Comparison of ENCODE assay signal across 18 cellular contexts in the genomic region with DNA sequence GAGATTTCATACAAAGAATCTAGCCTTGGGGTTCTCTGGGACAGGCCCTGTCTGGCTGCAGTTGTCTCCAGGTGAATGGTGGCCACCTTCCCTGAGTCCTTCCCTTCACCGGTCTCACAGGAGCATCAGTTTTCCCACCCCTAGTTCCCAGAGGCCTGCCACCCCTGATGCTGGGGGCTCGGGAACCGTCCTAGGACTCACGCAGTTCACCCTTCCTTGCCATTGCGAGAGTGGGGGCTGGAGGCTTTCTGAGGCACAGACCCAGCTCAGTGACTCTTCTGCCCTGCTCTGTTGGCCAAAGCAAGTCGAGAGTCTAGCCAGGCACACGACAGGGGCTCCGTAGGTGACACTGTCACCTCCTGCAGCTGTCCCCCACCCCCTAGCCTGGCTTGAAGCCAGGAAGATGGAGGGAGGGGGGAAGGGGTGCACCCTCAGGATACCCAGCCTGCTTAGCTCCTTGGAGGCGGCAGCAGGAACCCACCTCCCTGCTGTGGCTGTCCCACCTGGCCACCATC.
A peak's percentile ranks its signal among the peaks of the same experiment; 100 is the strongest.
DNase-seq lines count a peak whose midpoint lies in the region; ATAC-seq and TF ChIP-seq lines count a peak whose summit lies in the region.
"Had no signal": no experiment of that assay in that cellular context is flagged by ENCODE, and none has a peak within 500 bp of the region (broad histone marks: within the 10 kb centered on the region; RNA-seq: fewer than 3 reads in every experiment).

No MANE protein-coding gene starts in this region.

- H3K9me3 Mint-ChIP-seq in chondrocyte (ENCODE audit: low read depth) = peaks cover 11% of the 10 kb centered on the region

- no peak overlapping the region for H3K4me3 Mint-ChIP-seq in chondrocyte (ENCODE audit: unreplicated experiment)
- H3K4me3 Mint-ChIP-seq: CD14-positive monocyte; CD4-positive, alpha-beta memory T cell; GM23338 had no signal

- H4K91ac ChIP-seq in neuronal stem cell (ENCODE audit: low read depth, low read length, poor library complexity) = no peak overlapping the region

- H3K4me1 Mint-ChIP-seq in chondrocyte (ENCODE audit: low read depth) = no peaks in the 10 kb centered on the region
- H3K4me1 Mint-ChIP-seq: CD4-positive, alpha-beta memory T cell had no signal

- no peak overlapping the region for H2BK5ac ChIP-seq in neuronal stem cell (ENCODE audit: low read length)

- no peak for ATAC-seq in GM19463 (IDR thresholded peaks at IDR 0.05; ENCODE audit: unreplicated experiment)
- ATAC-seq: A549, GM23338 had no signal

- H2BK12ac ChIP-seq in neuronal stem cell (ENCODE audit: low read length) = no peak overlapping the region

- no peak overlapping the region for H3K18ac ChIP-seq in neuronal stem cell (ENCODE audit: low read length)

- H3K4me3 ChIP-seq in neuronal stem cell (ENCODE audit: low read length in 2 of 2) = peak overlapping the region in 1 of 2 donors; percentile 9
- no peak overlapping the region for H3K4me3 ChIP-seq in testis
- no peak overlapping the region for H3K4me3 ChIP-seq in colonic mucosa
- H3K4me3 ChIP-seq: A549, BLaER1, GM23338 had no signal

- H3K36me3 ChIP-seq in neuronal stem cell (replicated peaks in 1 of 2; ENCODE audit: control insufficient read depth in 2 of 2, insufficient read depth in 2 of 2, low read length in 2 of 2) (no peaks in the 10 kb centered on the region), testis (ENCODE audit: low read depth, missing control alignments) (no peaks in the 10 kb centered on the region), colonic mucosa (no peaks in the 10 kb centered on the region)

- H3K27me3 Mint-ChIP-seq in chondrocyte (ENCODE audit: low read depth) = peaks cover 25% of the 10 kb centered on the region

- no peak overlapping the region for H3K4me2 ChIP-seq in neuronal stem cell (ENCODE audit: insufficient read depth, low read length, poor library complexity, severe bottlenecking)
- H3K4me2 ChIP-seq: A549, GM23338 had no signal

- WGBS in neuronal stem cell (ENCODE audit: extremely low coverage in 2 of 2, insufficient read length in 2 of 2, insufficient replicate concordance in 1 of 2), 2 donors = no CpG with 5 or more reads among the region's 9 CpGs
- 87 to 91% methylated on average over 8 to 9 of the region's 9 CpGs for WGBS in testis, 2 donors

- H3K4ac ChIP-seq in neuronal stem cell (ENCODE audit: low read length) = no peak overlapping the region

- H3K36me3 Mint-ChIP-seq in chondrocyte (ENCODE audit: low read depth) = peaks cover 2% of the 10 kb centered on the region

- H2BK120ac ChIP-seq in neuronal stem cell (ENCODE audit: low read depth, low read length) = no peak overlapping the region

- H3K9ac ChIP-seq in neuronal stem cell (ENCODE audit: low read depth, low read length, poor library complexity) (no peak overlapping the region), colonic mucosa (ENCODE audit: low read depth in 2 of 2, low read length in 2 of 2) (no peak overlapping the region)
- H3K9ac ChIP-seq: BLaER1 had no signal

- no peak for TF ChIP-seq CTCF in chondrocyte (IDR thresholded peaks at IDR 0.05)
- no peak for TF ChIP-seq CTCF in testis (IDR thresholded peaks at IDR 0.05)
- no peak for TF ChIP-seq CTCF in colonic mucosa (IDR thresholded peaks at IDR 0.05)

- peak overlapping the region; percentile 11 for H3K23ac ChIP-seq in neuronal stem cell (ENCODE audit: low read depth, low read length, poor library complexity)

- H4K8ac ChIP-seq in neuronal stem cell (ENCODE audit: low read depth, low read length) = no peak overlapping the region

- H3K4me1 ChIP-seq in neuronal stem cell (ENCODE audit: control insufficient read depth in 2 of 2, insufficient read depth in 1 of 2, low read depth in 1 of 2, low read length in 2 of 2) = no peaks in the 10 kb centered on the region
- peaks cover 18% of the 10 kb centered on the region for H3K4me1 ChIP-seq in testis
- no peaks in the 10 kb centered on the region for H3K4me1 ChIP-seq in colonic mucosa
- H3K4me1 ChIP-seq: A549 had no signal

- intact Hi-C loops in testis (cut with DNase I; ENCODE audit: low total_unique reads) = no loop called here
- intact Hi-C loops in colonic mucosa (cut with DNase I) = no loop called here

- H3K9me3 ChIP-seq in neuronal stem cell (replicated peaks in 1 of 2; ENCODE audit: control insufficient read depth in 2 of 2, insufficient read depth in 1 of 2, low read depth in 1 of 2, low read length in 2 of 2) = peaks cover 2 to 10% of the 10 kb centered on the region in 2 donors
- no peaks in the 10 kb centered on the region for H3K9me3 ChIP-seq in testis
- no peaks in the 10 kb centered on the region for H3K9me3 ChIP-seq in colonic mucosa

- H3K27ac ChIP-seq in neuronal stem cell (replicated peaks; ENCODE audit: low read length) (no peak overlapping the region), testis (peak overlapping the region; percentile 78 to 82), colonic mucosa (no peak overlapping the region)
- H3K27ac ChIP-seq: 22Rv1, A549, BLaER1 had no signal

- no peak overlapping the region for H2BK15ac ChIP-seq in neuronal stem cell (ENCODE audit: low read length)

- peak overlapping the region; percentile 79 for H2AK5ac ChIP-seq in neuronal stem cell (ENCODE audit: low read depth, low read length)

- H3K27me3 ChIP-seq in neuronal stem cell (ENCODE audit: control insufficient read depth in 3 of 3, insufficient read depth in 3 of 3, low read depth in 1 of 3, low read length in 3 of 3) (peaks cover 0 to 14% (median 0%) of the 10 kb centered on the region in 3 experiments), testis (no peaks in the 10 kb centered on the region), colonic mucosa (peaks cover 7% of the 10 kb centered on the region)

- no peak overlapping the region for H2AFZ ChIP-seq in neuronal stem cell (ENCODE audit: low read length)

- no peak for TF ChIP-seq POLR2A in testis (IDR thresholded peaks at IDR 0.05)

- DNase-seq in NCI-H146 (lab: John Stamatoyannopoulos, UW) = peak; percentile 42
- no peak for DNase-seq in NCI-H146 treated with DMSO at 0.1 percent for 48 hours (lab: John Stamatoyannopoulos, UW; ENCODE audit: unreplicated experiment)
- peak; percentile 58 for DNase-seq in chondrocyte (ENCODE audit: low spot score)
- no peak for DNase-seq in neuronal stem cell (ENCODE audit: low spot score)
- DNase-seq in testis = no peak
- no peak for DNase-seq in NCI-H446 (lab: John Stamatoyannopoulos, UW)
- no peak for DNase-seq in colonic mucosa
- DNase-seq: CD4-positive, alpha-beta memory T cell; DMS153; DMS79; GDM1; H7 had no signal

- no peaks in the 10 kb centered on the region for H3K79me1 ChIP-seq in neuronal stem cell (ENCODE audit: low read depth, low read length)

- H3K14ac ChIP-seq in neuronal stem cell (ENCODE audit: low read length) = peak overlapping the region; percentile 25

- no peak overlapping the region for H3K27ac Mint-ChIP-seq in chondrocyte (ENCODE audit: unreplicated experiment)
- H3K27ac Mint-ChIP-seq: CD14-positive monocyte; CD4-positive, alpha-beta memory T cell; GM23338 had no signal

Comparison
In these comparisons a context has a peak if more than half of its experiments do, and no peak if none do; other contexts are left out.
1. DNase-seq: peak in NCI-H146 (single experiment) and chondrocyte (single experiment); none in NCI-H146 treated with DMSO at 0.1 percent for 48 hours (single experiment), neuronal stem cell (single experiment), testis (single experiment), NCI-H446 (0 of 2) and colonic mucosa (single experiment).
2. H3K27ac ChIP-seq: peak in testis (2 of 2); none in neuronal stem cell (single experiment) and colonic mucosa (single experiment).